In genomic region chr15:70054366-70054765, GRCh38 we compare ENCODE assay signal across 23 cellular contexts.
A peak's percentile ranks its signal among the peaks of the same experiment; 100 is the strongest.
DNase-seq lines count a peak whose midpoint lies in the region; ATAC-seq and TF ChIP-seq lines count a peak whose summit lies in the region.
"Had no signal": no experiment of that assay in that cellular context is flagged by ENCODE, and none has a peak within 500 bp of the region (broad histone marks: within the 10 kb centered on the region; RNA-seq: fewer than 3 reads in every experiment).

No MANE protein-coding gene starts in this region.

- TF ChIP-seq CTCF in neutrophil (IDR thresholded peaks at IDR 0.05) (no peak), tibial artery (IDR thresholded peaks at IDR 0.05) (no peak)

- H3K9me3 ChIP-seq in neutrophil = no peaks in the 10 kb centered on the region
- no peaks in the 10 kb centered on the region for H3K9me3 ChIP-seq in tibial artery
- H3K9me3 ChIP-seq: A549, pancreas, uterus had no signal

- intact Hi-C loops in tibial artery (cut with DNase I; ENCODE audit: low total_unique reads) = no loop called here

- H3K4me3 ChIP-seq in neutrophil (ENCODE audit: low read depth in 1 of 2, low read length in 1 of 2) = no peak overlapping the region
- H3K4me3 ChIP-seq in tibial artery = no peak overlapping the region
- H3K4me3 ChIP-seq: A549, pancreas, uterus had no signal

- peak; percentile 53 for DNase-seq in activated effector memory CD4-positive, alpha-beta T cell treated with anti-CD3 and anti-CD28 coated beads, Interleukin-2, amount 50 U/mL, for 16 hours
- DNase-seq in activated effector memory CD4-positive, alpha-beta T cell treated with Interleukin-2 at 50 U/mL for 16 hours = no peak
- peak; percentile 24 for DNase-seq in cerebellar cortex (ENCODE audit: low spot score)
- peak; percentile 17 to 51 for DNase-seq in tibial artery
- DNase-seq in SHP77 treated with DMSO at 0.1 percent for 48 hours (lab: John Stamatoyannopoulos, UW) = no peak
- DNase-seq: activated CD4-positive, alpha-beta T cell treated with anti-CD3 and anti-CD28 coated beads, Interleukin-2, amount 50 U/mL, for 48 hours; activated CD8-positive, alpha-beta memory T cell treated with anti-CD3 and anti-CD28 coated beads, Interleukin-2, amount 50 U/mL, for 4 hours; left ventricle myocardium superior; natural killer cell; NCI-H1092 treated with DMSO at 0.1 percent for 48 hours; NCI-H187 treated with DMSO at 0.1 percent for 48 hours; NCI-H510A treated with DMSO at 0.1 percent for 48 hours; Right ventricle myocardium superior; stimulated activated CD4-positive, alpha-beta T cell treated with anti-CD3 and anti-CD28 coated beads, Interleukin-4, amount 100 ng/mL, for 1 hour; stimulated activated naive CD4-positive, alpha-beta T cell had no signal

- H3K27ac ChIP-seq in neutrophil (peak overlapping the region; percentile 13), tibial artery (no peak overlapping the region)
- H3K27ac ChIP-seq: A549, epithelial cell of prostate, pancreas, uterus had no signal

- H3K36me3 ChIP-seq in neutrophil = peaks cover 100% of the 10 kb centered on the region
- peaks cover 99 to 100% (median 99%) of the 10 kb centered on the region in 3 donors for H3K36me3 ChIP-seq in tibial artery
- H3K36me3 ChIP-seq: uterus had no signal

- H3K27me3 ChIP-seq in neutrophil (no peaks in the 10 kb centered on the region), tibial artery (no peaks in the 10 kb centered on the region)
- H3K27me3 ChIP-seq: pancreas, uterus had no signal

- ATAC-seq in GM18868 (IDR thresholded peaks at IDR 0.05; ENCODE audit: unreplicated experiment) (no peak), GM21723 (IDR thresholded peaks at IDR 0.05; ENCODE audit: unreplicated experiment) (no peak)
- ATAC-seq: A549, HCT116, natural killer cell, pancreas had no signal

- H3K4me1 ChIP-seq in neutrophil (ENCODE audit: control insufficient read depth in 1 of 2, insufficient read depth in 1 of 2, low read depth in 1 of 2, low read length in 1 of 2) (no peaks in the 10 kb centered on the region), tibial artery (no peaks in the 10 kb centered on the region)
- H3K4me1 ChIP-seq: A549, pancreas, uterus had no signal

Comparison
In these comparisons a context has a peak if more than half of its experiments do, and no peak if none do; other contexts are left out.
1. DNase-seq: peak in activated effector memory CD4-positive, alpha-beta T cell treated with anti-CD3 and anti-CD28 coated beads, Interleukin-2, amount 50 U/mL, for 16 hours (single experiment), cerebellar cortex (single experiment) and tibial artery (2 of 2); none in activated effector memory CD4-positive, alpha-beta T cell treated with Interleukin-2 at 50 U/mL for 16 hours (single experiment) and SHP77 treated with DMSO at 0.1 percent for 48 hours (single experiment).